ENCODE assay signal across 20 cellular contexts in the genomic region with DNA sequence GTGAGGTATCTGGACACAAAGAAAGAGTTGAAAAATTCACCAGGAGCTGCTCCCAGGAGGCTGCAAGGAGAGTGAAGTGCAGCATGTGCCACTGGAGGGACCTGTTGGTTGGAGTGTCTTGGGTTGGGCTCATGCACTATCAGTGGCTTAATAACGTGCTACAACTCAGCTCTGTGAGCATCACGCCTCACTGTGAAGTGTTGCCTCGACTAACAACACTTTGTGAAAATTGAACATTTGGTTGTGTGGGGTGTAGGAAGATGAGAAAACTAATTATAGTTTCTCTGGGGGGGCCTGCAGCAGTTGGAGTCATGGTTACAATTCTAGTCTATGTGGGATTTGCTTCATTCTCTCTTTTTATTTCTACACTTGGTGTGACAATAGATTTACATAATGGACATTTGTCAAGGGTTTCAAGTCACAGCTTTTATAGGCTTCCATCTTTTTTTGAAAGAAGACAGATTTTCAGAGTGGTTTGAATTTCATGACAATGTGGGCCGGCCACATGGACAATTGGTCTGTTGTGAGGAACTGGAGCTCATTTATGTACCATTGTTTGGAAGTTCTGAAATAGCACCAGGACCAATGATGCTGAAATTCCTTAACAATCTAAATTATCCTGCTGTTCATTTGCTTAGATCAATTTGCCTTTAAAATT.
DNase-seq lines count a peak whose midpoint lies in the region; TF ChIP-seq lines count a peak whose summit lies in the region.
"Had no signal": no experiment of that assay in that cellular context is flagged by ENCODE, and none has a peak within 500 bp of the region (broad histone marks: within the 10 kb centered on the region; RNA-seq: fewer than 3 reads in every experiment).

No MANE protein-coding gene starts in this region.

- H3K27me3 ChIP-seq in Peyer's patch = no peaks in the 10 kb centered on the region
- H3K27me3 ChIP-seq: BE2C, BLaER1 had no signal

- no peak overlapping the region for H3K27ac ChIP-seq in Peyer's patch
- H3K27ac ChIP-seq: 22Rv1, A549, BLaER1 had no signal

- no peak for TF ChIP-seq POLR2A in erythroblast (IDR thresholded peaks at IDR 0.05; ENCODE audit: low read length)
- TF ChIP-seq POLR2A in Peyer's patch (IDR thresholded peaks at IDR 0.05) = no peak

- no peaks in the 10 kb centered on the region for H3K4me1 Mint-ChIP-seq in activated CD4-positive, alpha-beta memory T cell treated with anti-CD3 and anti-CD28 coated beads for 36 hours (ENCODE audit: low read depth)
- H3K4me1 Mint-ChIP-seq in CD14-positive monocyte = no peaks in the 10 kb centered on the region

- no peak overlapping the region for H3K27ac Mint-ChIP-seq in activated CD4-positive, alpha-beta memory T cell treated with anti-CD3 and anti-CD28 coated beads for 36 hours
- H3K27ac Mint-ChIP-seq in CD14-positive monocyte = no peak overlapping the region
- H3K27ac Mint-ChIP-seq: CD4-positive, alpha-beta T cell; CD8-positive, alpha-beta T cell had no signal

- DNase-seq in Ammon's horn (ENCODE audit: low spot score) (peak; percentile 55), globus pallidus (ENCODE audit: low spot score) (peak; percentile 30), medulla oblongata (ENCODE audit: extremely low spot score) (peak; percentile 13), pons (ENCODE audit: low spot score) (peak; percentile 18), erythroblast (lab: John Stamatoyannopoulos, UW) (no peak), CD14-positive monocyte (ENCODE audit: low spot score) (no peak), Peyer's patch (no peak)
- DNase-seq in activated CD4-positive, alpha-beta memory T cell treated with anti-CD3 and anti-CD28 coated beads for 36 hours = no peak
- DNase-seq: AML-193; BE2C; C1 segment of cervical spinal cord; Caco-2; Calu3; CD4-positive, alpha-beta T cell; CD8-positive, alpha-beta T cell; DMS79 treated with DMSO at 0.1 percent for 48 hours; GF-D8 had no signal

- H3K36me3 Mint-ChIP-seq in activated CD4-positive, alpha-beta memory T cell treated with anti-CD3 and anti-CD28 coated beads for 36 hours = no peaks in the 10 kb centered on the region
- no peaks in the 10 kb centered on the region for H3K36me3 Mint-ChIP-seq in CD14-positive monocyte
- H3K36me3 Mint-ChIP-seq: CD8-positive, alpha-beta T cell had no signal

- no peaks in the 10 kb centered on the region for H3K36me3 ChIP-seq in Peyer's patch
- H3K36me3 ChIP-seq: BE2C, BLaER1 had no signal

- peaks cover 25% of the 10 kb centered on the region for H3K27me3 Mint-ChIP-seq in activated CD4-positive, alpha-beta memory T cell treated with anti-CD3 and anti-CD28 coated beads for 36 hours
- H3K27me3 Mint-ChIP-seq in CD14-positive monocyte (ENCODE audit: low read depth in 3 of 3) = peaks cover 2 to 22% (median 3%) of the 10 kb centered on the region in 3 donors

- CTCF ChIA-PET in activated CD4-positive, alpha-beta memory T cell treated with anti-CD3 and anti-CD28 coated beads for 36 hours (lab: Charles Lee) = no interaction called here

- H3K4me3 Mint-ChIP-seq in activated CD4-positive, alpha-beta memory T cell treated with anti-CD3 and anti-CD28 coated beads for 36 hours = no peak overlapping the region
- no peak overlapping the region for H3K4me3 Mint-ChIP-seq in CD14-positive monocyte
- H3K4me3 Mint-ChIP-seq: CD4-positive, alpha-beta T cell; CD8-positive, alpha-beta T cell had no signal

- H3K4me3 ChIP-seq in Peyer's patch = no peak overlapping the region
- H3K4me3 ChIP-seq: A549, BLaER1 had no signal

- POLR2A ChIA-PET in activated CD4-positive, alpha-beta memory T cell treated with anti-CD3 and anti-CD28 coated beads for 36 hours (lab: Charles Lee) = no interaction called here

- no peaks in the 10 kb centered on the region for H3K9me3 ChIP-seq in Peyer's patch
- H3K9me3 ChIP-seq: A549, BE2C, BLaER1, Caco-2 had no signal

- no peaks in the 10 kb centered on the region for H3K9me3 Mint-ChIP-seq in activated CD4-positive, alpha-beta memory T cell treated with anti-CD3 and anti-CD28 coated beads for 36 hours
- peaks cover 0 to 8% (median 2%) of the 10 kb centered on the region in 7 donors for H3K9me3 Mint-ChIP-seq in CD14-positive monocyte
- H3K9me3 Mint-ChIP-seq: CD8-positive, alpha-beta T cell had no signal

- no peaks in the 10 kb centered on the region for H3K4me1 ChIP-seq in Peyer's patch
- H3K4me1 ChIP-seq: A549, BE2C, BLaER1, Caco-2 had no signal

- intact Hi-C loops in activated CD4-positive, alpha-beta memory T cell treated with anti-CD3 and anti-CD28 coated beads for 36 hours (cut with micrococcal nuclease) = no loop called here
- intact Hi-C loops in CD14-positive monocyte (cut with micrococcal nuclease) = no loop called here

- TF ChIP-seq CTCF in CD14-positive monocyte (IDR thresholded peaks at IDR 0.05) = no peak
- no peak for TF ChIP-seq CTCF in Peyer's patch (IDR thresholded peaks at IDR 0.05)

Comparison
In these comparisons a context has a peak if more than half of its experiments do, and no peak if none do; other contexts are left out.
1. DNase-seq: peak in Ammon's horn (single experiment), globus pallidus (single experiment), medulla oblongata (single experiment) and pons (single experiment); none in activated CD4-positive, alpha-beta memory T cell treated with anti-CD3 and anti-CD28 coated beads for 36 hours (single experiment), erythroblast (0 of 2), CD14-positive monocyte (single experiment) and Peyer's patch (0 of 3).